ENCODE assay signal across 14 cellular contexts in the genomic region with DNA sequence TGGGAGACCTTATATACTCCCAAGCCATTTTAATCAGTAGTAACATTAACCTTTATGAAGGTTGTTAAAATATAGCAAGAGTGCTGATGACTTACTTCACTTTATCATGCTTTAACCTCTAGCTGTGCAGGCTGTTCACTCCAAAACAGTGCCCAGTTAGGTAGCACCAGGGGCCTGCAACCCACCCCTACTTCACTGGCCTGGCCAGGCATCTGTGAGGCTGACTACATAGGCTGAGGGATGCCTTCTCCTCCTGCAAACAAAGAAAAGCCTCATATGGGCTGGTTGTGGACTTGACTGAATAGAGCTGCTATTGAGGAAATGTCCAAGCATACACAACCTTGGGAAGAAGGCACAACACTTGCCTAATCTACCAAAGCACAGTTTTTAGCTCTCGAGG.
DNase-seq lines count a peak whose midpoint lies in the region; ATAC-seq and TF ChIP-seq lines count a peak whose summit lies in the region.
"Had no signal": no experiment of that assay in that cellular context is flagged by ENCODE, and none has a peak within 500 bp of the region (broad histone marks: within the 10 kb centered on the region; RNA-seq: fewer than 3 reads in every experiment).

No MANE protein-coding gene starts in this region.

- dilution Hi-C loops in IMR-90 (cut with HindIII; ENCODE audit: low sequenced_read_pairs, unreplicated experiment): no loop called here

- POLR2A ChIA-PET in IMR-90 (lab: Charles Lee; ENCODE audit: unreplicated experiment): no interaction called here

- intact Hi-C loops in IMR-90 (cut with micrococcal nuclease): loop anchor here (5.0 kb wide), 1 partner anchor 46 kb away; no protein-coding TSS in a partner anchor

- no peak overlapping the region for H2AK9ac ChIP-seq in IMR-90 (replicated peaks; ENCODE audit: low read depth, low read length, poor library complexity)

- H3K4me2 ChIP-seq in IMR-90 (ENCODE audit: low read depth, low read length): no peak overlapping the region

- ATAC-seq in GM18498 (IDR thresholded peaks at IDR 0.05; ENCODE audit: unreplicated experiment) (peak; percentile 33), GM21576 (IDR thresholded peaks at IDR 0.05; ENCODE audit: unreplicated experiment) (peak; percentile 22), IMR-90 (ENCODE audit: low read depth) (no peak), HG03196 (IDR thresholded peaks at IDR 0.05; ENCODE audit: unreplicated experiment) (no peak)
- ATAC-seq: effector memory CD8-positive, alpha-beta T cell had no signal

- H3K23ac ChIP-seq in IMR-90 (ENCODE audit: low read depth, low read length): peak overlapping the region; percentile 45; the same call in 1 of the 2 replicates

- H2AK5ac ChIP-seq in IMR-90 (ENCODE audit: low read depth, low read length): peak overlapping the region; percentile 36; the same call in 1 of the 2 replicates

- peak overlapping the region; percentile 42; the same call in 1 of the 2 replicates for H4K5ac ChIP-seq in IMR-90 (ENCODE audit: low read depth, low read length)

- in situ Hi-C loops in IMR-90 (cut with MboI; ENCODE audit: low sequenced_read_pairs): no loop called here

- H3K27ac ChIP-seq in IMR-90 (ENCODE audit: insufficient read depth, low read length) (no peak overlapping the region), mesodermal cell (ENCODE audit: low read depth, low read length, severe bottlenecking) (peak overlapping the region; percentile 62)
- H3K27ac ChIP-seq: brain microvascular endothelial cell had no signal

- TF ChIP-seq POLR2A in IMR-90 (IDR thresholded peaks at IDR 0.05; ENCODE audit: low read depth, low read length): no peak

- H3K9ac ChIP-seq in IMR-90 (ENCODE audit: low read depth, low read length): no peak overlapping the region

- peak overlapping the region in 1 of 2 experiments; percentile 70; a peak in 1 of 4 replicates for H4K8ac ChIP-seq in IMR-90 (ENCODE audit: low read depth in 2 of 2, low read length in 2 of 2)

- H4K91ac ChIP-seq in IMR-90 (ENCODE audit: insufficient read depth, low read depth, low read length): peak overlapping the region; percentile 82

- H3K9me3 ChIP-seq in IMR-90 (ENCODE audit: control insufficient read depth, insufficient read depth, low read length) (no peaks in the 10 kb centered on the region), mesodermal cell (ENCODE audit: control insufficient read depth, low read length) (no peaks in the 10 kb centered on the region)

- H4K20me1 ChIP-seq in IMR-90 (ENCODE audit: insufficient read depth, low read length): no peaks in the 10 kb centered on the region

- no peak for TF ChIP-seq CTCF in IMR-90 (conservative IDR thresholded peaks at IDR 0.05; ENCODE audit: low read depth, low read length)

- H2BK5ac ChIP-seq in IMR-90 (ENCODE audit: low read depth, low read length, poor library complexity, severe bottlenecking): peak overlapping the region; percentile 60

- peak overlapping the region; percentile 80 for H3K14ac ChIP-seq in IMR-90 (replicated peaks; ENCODE audit: low read depth, low read length)

- peak overlapping the region; percentile 88 for H2BK20ac ChIP-seq in IMR-90 (ENCODE audit: low read depth, low read length)

- no peak overlapping the region for H3K4me3 ChIP-seq in IMR-90 (ENCODE audit: insufficient read depth, low read depth, low read length)
- H3K4me3 ChIP-seq in mesodermal cell (ENCODE audit: extremely low read depth, insufficient read depth, low read length, poor library complexity, severe bottlenecking): no peak overlapping the region

- CTCF ChIA-PET in IMR-90 (lab: Yijun Ruan, JAX): no interaction called here

- peak overlapping the region; percentile 59 for H2AFZ ChIP-seq in IMR-90 (replicated peaks; ENCODE audit: low read length, poor library complexity)

- WGBS in IMR-90 (ENCODE audit: extremely low coverage in 2 of 2, insufficient read length in 1 of 2), 2 experiments: 100% methylated on average over 1 of the region's 1 CpG; no CpG with 5 or more reads in 1 of the 2 experiments
- 88 to 100% methylated on average over 1 of the region's 1 CpG for WGBS in mesodermal cell (ENCODE audit: insufficient coverage in 2 of 2), 2 experiments

- TF ChIP-seq RAD21 in IMR-90 (IDR thresholded peaks at IDR 0.05; ENCODE audit: low read length): no peak

- peaks cover 23% of the 10 kb centered on the region for H3K9me1 ChIP-seq in IMR-90 (ENCODE audit: insufficient read depth, low read length)

- H3K4me1 ChIP-seq in IMR-90 (ENCODE audit: control insufficient read depth, insufficient read depth, low read length) (peaks cover 13% of the 10 kb centered on the region), mesodermal cell (ENCODE audit: control insufficient read depth, insufficient read depth, low read length, poor library complexity, severe bottlenecking) (peaks cover 39% of the 10 kb centered on the region)

- no peak overlapping the region; the same call in 1 of the 2 replicates for H3K56ac ChIP-seq in IMR-90 (ENCODE audit: extremely low read depth, insufficient read depth, low read length)

- H3K18ac ChIP-seq in IMR-90 (ENCODE audit: low read depth, low read length): peak overlapping the region; percentile 60; the same call in 1 of the 2 replicates

- no peaks in the 10 kb centered on the region for H3K27me3 ChIP-seq in IMR-90 (ENCODE audit: control insufficient read depth, insufficient read depth, low read length)
- H3K27me3 ChIP-seq: brain microvascular endothelial cell had no signal

- peak overlapping the region; percentile 85 for H2BK120ac ChIP-seq in IMR-90 (ENCODE audit: low read depth, low read length)

- peak overlapping the region; percentile 90 for H3K4ac ChIP-seq in IMR-90 (ENCODE audit: low read depth, low read length)

- DNase-seq in IMR-90 (no peak), NOMO-1 (lab: John Stamatoyannopoulos, UW; ENCODE audit: unreplicated experiment in 2 of 2) (no peak), OCI-M2 (lab: John Stamatoyannopoulos, UW; ENCODE audit: unreplicated experiment) (no peak), islet precursor cell (no peak)
- DNase-seq: activated gamma-delta T cell; brain microvascular endothelial cell; effector memory CD8-positive, alpha-beta T cell; NCI-H1436 treated with DMSO at 0.1 percent for 48 hours; SHP77; stimulated activated CD8-positive, alpha-beta memory T cell treated with anti-CD3 and anti-CD28 coated beads, Interleukin-4, amount 100 ng/mL, for 48 hours had no signal

- peak overlapping the region; percentile 73; the same call in 1 of the 3 replicates for H2BK15ac ChIP-seq in IMR-90 (ENCODE audit: low read depth, low read length)

- no TSS peak for BruUV-seq in IMR-90 (replicated peaks; lab: Mats Ljungman, UMichigan)

- peaks cover 0 to 19% of the 10 kb centered on the region in 2 experiments; a peak in 3 of 4 replicates for H3K79me1 ChIP-seq in IMR-90 (ENCODE audit: low read depth in 1 of 2, low read length in 2 of 2)

- H3K36me3 ChIP-seq in IMR-90 (ENCODE audit: control insufficient read depth, insufficient read depth, low read length): no peaks in the 10 kb centered on the region
- H3K36me3 ChIP-seq in mesodermal cell (ENCODE audit: control insufficient read depth, insufficient read depth, low read length): no peaks in the 10 kb centered on the region
- H3K36me3 ChIP-seq: brain microvascular endothelial cell had no signal

TF ChIP-seq in IMR-90, 13 proteins besides CTCF, POLR2A, EP300 and RAD21:
- TF ChIP-seq SMC3 (IDR thresholded peaks at IDR 0.05; ENCODE audit: low read depth, low read length): no peak
- no peak for TF ChIP-seq RFX5 (IDR thresholded peaks at IDR 0.05; ENCODE audit: low read depth, low read length)
- TF ChIP-seq, protein P1, sequence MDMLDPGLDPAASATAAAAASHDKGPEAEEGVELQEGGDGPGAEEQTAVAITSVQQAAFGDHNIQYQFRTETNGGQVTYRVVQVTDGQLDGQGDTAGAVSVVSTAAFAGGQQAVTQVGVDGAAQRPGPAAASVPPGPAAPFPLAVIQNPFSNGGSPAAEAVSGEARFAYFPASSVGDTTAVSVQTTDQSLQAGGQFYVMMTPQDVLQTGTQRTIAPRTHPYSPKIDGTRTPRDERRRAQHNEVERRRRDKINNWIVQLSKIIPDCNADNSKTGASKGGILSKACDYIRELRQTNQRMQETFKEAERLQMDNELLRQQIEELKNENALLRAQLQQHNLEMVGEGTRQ (IDR thresholded peaks at IDR 0.05; ENCODE audit: low read depth, low read length): no peak

Comparison
In these comparisons a context has a peak if more than half of its experiments do, and no peak if none do; other contexts are left out.
1. ATAC-seq: peak in GM18498 (single experiment) and GM21576 (single experiment); none in IMR-90 (single experiment) and HG03196 (single experiment).